ENCODE assay signal across 18 cellular contexts in genomic region chr9:137181680-137182079, GRCh38. TPM values are rescaled to one million over a fixed set of nuclear protein-coding genes. Genes with fewer than 3 reads are reported as not detected.
A peak's percentile ranks its signal among the peaks of the same experiment; 100 is the strongest.
DNase-seq lines count a peak whose midpoint lies in the region; ATAC-seq and TF ChIP-seq lines count a peak whose summit lies in the region.
"Had no signal": no experiment of that assay in that cellular context is flagged by ENCODE, and none has a peak within 500 bp of the region (broad histone marks: within the 10 kb centered on the region; RNA-seq: fewer than 3 reads in every experiment).

No MANE protein-coding gene starts in this region.

- TF ChIP-seq CTCF in endothelial cell (IDR thresholded peaks at IDR 0.05; ENCODE audit: unreplicated experiment): no peak
- no peak for TF ChIP-seq CTCF in neural progenitor cell (IDR thresholded peaks at IDR 0.05)

- no peak overlapping the region for H3K4me3 ChIP-seq in neural progenitor cell
- H3K4me3 ChIP-seq: BLaER1, GM12878 had no signal

- no peaks in the 10 kb centered on the region for H3K36me3 ChIP-seq in neural progenitor cell

- no peak for ATAC-seq in T-helper 17 cell
- ATAC-seq: GM12878 had no signal

- DNase-seq in T-helper 17 cell (no peak), endothelial cell (ENCODE audit: low spot score) (no peak), neural progenitor cell (ENCODE audit: low spot score) (no peak), cortex of kidney (lab: John Stamatoyannopoulos, UW) (no peak), NCI-H1092 treated with DMSO at 0.1 percent for 48 hours (lab: John Stamatoyannopoulos, UW) (no peak), pons (ENCODE audit: low spot score) (no peak)
- DNase-seq: CD4-positive, CD25-positive, alpha-beta regulatory T cell; CD8-positive, alpha-beta memory T cell; DMS 273 treated with DMSO at 0.1 percent for 48 hours; DMS79; EL; GDM1; GOT3; HCEC 1CT had no signal

- peaks cover 2% of the 10 kb centered on the region for H3K27me3 ChIP-seq in neural progenitor cell
- H3K27me3 ChIP-seq: BLaER1 had no signal

- H3K9me3 Mint-ChIP-seq in endothelial cell (ENCODE audit: unreplicated experiment) (no peaks in the 10 kb centered on the region), neural progenitor cell (no peaks in the 10 kb centered on the region)
- H3K9me3 Mint-ChIP-seq: CD8-positive, alpha-beta memory T cell had no signal

- no peak overlapping the region for H3K4me2 ChIP-seq in neural progenitor cell
- H3K4me2 ChIP-seq: BLaER1 had no signal

- H4K20me1 ChIP-seq in neural progenitor cell (ENCODE audit: low read depth): peaks cover 8% of the 10 kb centered on the region

- H2AFZ ChIP-seq in neural progenitor cell (replicated peaks): no peak overlapping the region

- H3K27ac ChIP-seq in neural progenitor cell: no peak overlapping the region
- H3K27ac ChIP-seq: BLaER1, C4-2B had no signal

- peaks cover 7% of the 10 kb centered on the region for H3K79me2 ChIP-seq in neural progenitor cell (ENCODE audit: low read depth)

- H3K4me1 ChIP-seq in neural progenitor cell: no peaks in the 10 kb centered on the region

- H3K9ac ChIP-seq in neural progenitor cell: no peak overlapping the region
- H3K9ac ChIP-seq: BLaER1 had no signal

- H3K4me1 Mint-ChIP-seq in T-helper 17 cell: peaks cover 10% of the 10 kb centered on the region
- H3K4me1 Mint-ChIP-seq in endothelial cell (ENCODE audit: unreplicated experiment): no peaks in the 10 kb centered on the region
- H3K4me1 Mint-ChIP-seq in neural progenitor cell: peaks cover 2% of the 10 kb centered on the region

- peak overlapping the region; percentile 80 for H3K27ac Mint-ChIP-seq in T-helper 17 cell
- peak overlapping the region; percentile 31 for H3K27ac Mint-ChIP-seq in endothelial cell (ENCODE audit: unreplicated experiment)
- H3K27ac Mint-ChIP-seq in neural progenitor cell: no peak overlapping the region
- H3K27ac Mint-ChIP-seq: B cell; CD4-positive, CD25-positive, alpha-beta regulatory T cell; CD8-positive, alpha-beta memory T cell had no signal

- no peak overlapping the region for H3K4me3 Mint-ChIP-seq in T-helper 17 cell
- H3K4me3 Mint-ChIP-seq in endothelial cell (ENCODE audit: unreplicated experiment): peak overlapping the region; percentile 78
- peak overlapping the region; percentile 41 for H3K4me3 Mint-ChIP-seq in neural progenitor cell
- H3K4me3 Mint-ChIP-seq: B cell; CD4-positive, CD25-positive, alpha-beta regulatory T cell had no signal

- H3K27me3 Mint-ChIP-seq in T-helper 17 cell (no peaks in the 10 kb centered on the region), endothelial cell (ENCODE audit: unreplicated experiment) (peaks cover 6% of the 10 kb centered on the region), neural progenitor cell (ENCODE audit: insufficient read depth, low read depth) (peaks cover 2% of the 10 kb centered on the region)
- H3K27me3 Mint-ChIP-seq: B cell; CD8-positive, alpha-beta memory T cell had no signal

- H3K36me3 Mint-ChIP-seq in T-helper 17 cell (ENCODE audit: low read depth): peaks cover 3% of the 10 kb centered on the region
- H3K36me3 Mint-ChIP-seq in endothelial cell (ENCODE audit: low read depth, unreplicated experiment): peaks cover 19% of the 10 kb centered on the region
- peaks cover 3% of the 10 kb centered on the region for H3K36me3 Mint-ChIP-seq in neural progenitor cell

- peaks cover 3% of the 10 kb centered on the region for H3F3A ChIP-seq in neural progenitor cell (ENCODE audit: low read depth)

- no peaks in the 10 kb centered on the region for H3K9me3 ChIP-seq in T-helper 17 cell (ENCODE audit: control insufficient read depth, low read length, poor library complexity, severe bottlenecking)
- H3K9me3 ChIP-seq in neural progenitor cell (ENCODE audit: low read depth): no peaks in the 10 kb centered on the region
- H3K9me3 ChIP-seq: BLaER1 had no signal

RNA-seq across cellular contexts. Expression of gene ANAPC2, which starts 6.7 kb away (rescaled TPM):
- total RNA-seq in T-helper 17 cell: 100 to 1,000 TPM; 114 to 116 TPM
- 76.8 TPM for total RNA-seq in endothelial cell (ENCODE audit: unreplicated experiment)
- 18.9 and 30.9 TPM in 2 replicates for total RNA-seq in neural progenitor cell (ENCODE audit: low replicate concordance)

RNA-seq across cellular contexts. Expression of gene SSNA1, which starts 6.8 kb away (rescaled TPM):
- total RNA-seq in T-helper 17 cell (10 to 100 TPM; 39.4 to 48.3 TPM), endothelial cell (ENCODE audit: unreplicated experiment) (53.8 TPM), neural progenitor cell (ENCODE audit: low replicate concordance) (27.9 and 69.8 TPM in 2 replicates)

RNA-seq across cellular contexts. Expression of gene TMEM210, which starts 9.8 kb away (rescaled TPM):
- not detected for total RNA-seq in T-helper 17 cell
- total RNA-seq in endothelial cell (ENCODE audit: unreplicated experiment): not detected
- total RNA-seq in neural progenitor cell (ENCODE audit: low replicate concordance): not detected in 2 replicates
- total RNA-seq: B cell; CD4-positive, CD25-positive, alpha-beta regulatory T cell; CD8-positive, alpha-beta memory T cell; GM12878 had no signal

RNA-seq across cellular contexts. Expression of gene LRRC26, which starts 11.8 kb away (rescaled TPM):
- not detected for total RNA-seq in T-helper 17 cell
- total RNA-seq in endothelial cell (ENCODE audit: unreplicated experiment): not detected
- 0.59 TPM in 1 of 2 replicates, not detected in the other for total RNA-seq in neural progenitor cell (ENCODE audit: low replicate concordance)
- total RNA-seq: B cell; CD4-positive, CD25-positive, alpha-beta regulatory T cell; CD8-positive, alpha-beta memory T cell had no signal

RNA-seq across cellular contexts. Expression of gene TPRN, which starts 18.9 kb away (rescaled TPM):
- total RNA-seq in T-helper 17 cell (1 to 10 TPM; 5.7 to 6.3 TPM), endothelial cell (ENCODE audit: unreplicated experiment) (8.2 TPM), neural progenitor cell (ENCODE audit: low replicate concordance) (3.4 and 9.1 TPM in 2 replicates)
